ENCODE assay signal across 8 cellular contexts in genomic region chr7:107891619-107892366, GRCh38. TPM values are rescaled to one million over a fixed set of nuclear protein-coding genes. Genes with fewer than 3 reads are reported as not detected.
A peak's percentile ranks its signal among the peaks of the same experiment; 100 is the strongest.
DNase-seq lines count a peak whose midpoint lies in the region; ATAC-seq and TF ChIP-seq lines count a peak whose summit lies in the region.

No MANE protein-coding gene starts in this region.

- no peaks in the 10 kb centered on the region for H3F3A ChIP-seq in smooth muscle cell (ENCODE audit: low read depth)

- ATAC-seq in GM18907 (IDR thresholded peaks at IDR 0.05; ENCODE audit: unreplicated experiment) (peak; percentile 44), HG03378 (IDR thresholded peaks at IDR 0.05; ENCODE audit: unreplicated experiment) (peak; percentile 24), right cardiac atrium (no peak)

- no peak for TF ChIP-seq CTCF in smooth muscle cell (IDR thresholded peaks at IDR 0.05; ENCODE audit: borderline replicate concordance, insufficient read depth, poor library complexity, severe bottlenecking)

- peaks cover 3% of the 10 kb centered on the region for H3K9me3 Mint-ChIP-seq in activated CD4-positive, alpha-beta memory T cell treated with anti-CD3 and anti-CD28 coated beads for 36 hours

- H3K4me2 ChIP-seq in smooth muscle cell = peak overlapping the region; percentile 93

- DNase-seq in CD1c-positive myeloid dendritic cell (ENCODE audit: extremely low spot score) = peak; percentile 54
- peak; percentile 42 for DNase-seq in activated CD4-positive, alpha-beta memory T cell treated with anti-CD3 and anti-CD28 coated beads for 36 hours
- DNase-seq in right cardiac atrium = no peak
- DNase-seq in smooth muscle cell (lab: John Stamatoyannopoulos, UW; ENCODE audit: unreplicated experiment) = no peak
- no peak for DNase-seq in NCI-H510A treated with DMSO at 0.1 percent for 48 hours (lab: John Stamatoyannopoulos, UW)
- DNase-seq in NK-92 (lab: John Stamatoyannopoulos, UW; ENCODE audit: unreplicated experiment) = no peak

- no peaks in the 10 kb centered on the region for H3K27me3 Mint-ChIP-seq in activated CD4-positive, alpha-beta memory T cell treated with anti-CD3 and anti-CD28 coated beads for 36 hours

- intact Hi-C loops in activated CD4-positive, alpha-beta memory T cell treated with anti-CD3 and anti-CD28 coated beads for 36 hours (cut with micrococcal nuclease) = loop anchor here (1.0 to 2.0 kb wide), 4 partner anchors 148 to 723 kb away; partner anchors contain the start of gene HBP1
- intact Hi-C loops in right cardiac atrium (cut with DNase I) = no loop called here

- H3K4me3 Mint-ChIP-seq in activated CD4-positive, alpha-beta memory T cell treated with anti-CD3 and anti-CD28 coated beads for 36 hours = peak overlapping the region; percentile 89

- H3K27me3 ChIP-seq in right cardiac atrium (ENCODE audit: control insufficient read depth, insufficient read depth) = no peaks in the 10 kb centered on the region
- no peaks in the 10 kb centered on the region for H3K27me3 ChIP-seq in smooth muscle cell (ENCODE audit: low read depth)

- peaks cover 44% of the 10 kb centered on the region for H4K20me1 ChIP-seq in smooth muscle cell (ENCODE audit: low read depth)

- H3K4me3 ChIP-seq in right cardiac atrium (ENCODE audit: low read length) (peak overlapping the region; percentile 67), smooth muscle cell (peak overlapping the region; percentile 57)

- peaks cover 38% of the 10 kb centered on the region for H3K4me1 Mint-ChIP-seq in activated CD4-positive, alpha-beta memory T cell treated with anti-CD3 and anti-CD28 coated beads for 36 hours (ENCODE audit: low read depth)

- CTCF ChIA-PET in activated CD4-positive, alpha-beta memory T cell treated with anti-CD3 and anti-CD28 coated beads for 36 hours (lab: Charles Lee) = interaction anchor here (0.9 to 3.8 kb wide), 3 partner anchors 12 to 149 kb away, joined by 3 to 33 read pairs (median 11); partner anchors contain the start of gene CBLL1

- POLR2A ChIA-PET in activated CD4-positive, alpha-beta memory T cell treated with anti-CD3 and anti-CD28 coated beads for 36 hours (lab: Charles Lee) = interaction anchor here (1.3 to 2.1 kb wide), 2 partner anchors 147 to 148 kb away, joined by 6 to 7 read pairs; partner anchors contain the start of gene CBLL1

- H3K79me2 ChIP-seq in smooth muscle cell (ENCODE audit: low read depth) = peaks cover 52% of the 10 kb centered on the region

- H2AFZ ChIP-seq in smooth muscle cell (ENCODE audit: low read depth) = peak overlapping the region; percentile 94

- H3K27ac ChIP-seq in right cardiac atrium (ENCODE audit: low read length) (peak overlapping the region; percentile 98), smooth muscle cell (ENCODE audit: low read depth) (peak overlapping the region; percentile 82)

- H3K4me1 ChIP-seq in right cardiac atrium (ENCODE audit: control insufficient read depth, insufficient read depth, low read length) (peaks cover 7% of the 10 kb centered on the region), smooth muscle cell (ENCODE audit: low read depth) (peaks cover 20% of the 10 kb centered on the region)

- peak overlapping the region; percentile 94 for H3K27ac Mint-ChIP-seq in activated CD4-positive, alpha-beta memory T cell treated with anti-CD3 and anti-CD28 coated beads for 36 hours

- H3K36me3 Mint-ChIP-seq in activated CD4-positive, alpha-beta memory T cell treated with anti-CD3 and anti-CD28 coated beads for 36 hours = peaks cover 24% of the 10 kb centered on the region

- WGBS in right cardiac atrium = 28% methylated on average over 10 of the region's 10 CpGs
- WGBS in smooth muscle cell (ENCODE audit: low lambda C conversion rate) = 57% methylated on average over 10 of the region's 10 CpGs

- H3K9me3 ChIP-seq in right cardiac atrium (ENCODE audit: control insufficient read depth, low read length) (no peaks in the 10 kb centered on the region), smooth muscle cell (replicated peaks; ENCODE audit: low read depth) (no peaks in the 10 kb centered on the region)

- H3K9ac ChIP-seq in smooth muscle cell (ENCODE audit: low read depth) = peak overlapping the region; percentile 85

- H3K36me3 ChIP-seq in smooth muscle cell (ENCODE audit: low read depth) = no peaks in the 10 kb centered on the region

RNA-seq across cellular contexts. Expression of gene DLD, which starts 0.8 kb away (rescaled TPM):
- total RNA-seq in activated CD4-positive, alpha-beta memory T cell treated with anti-CD3 and anti-CD28 coated beads for 36 hours = 100 to 1,000 TPM; 103 to 116 TPM
- 100 to 1,000 TPM; 151 to 162 (median 158) TPM for total RNA-seq in right cardiac atrium
- 112 TPM for polyA plus RNA-seq in right cardiac atrium
- 165 and 172 TPM in 2 replicates for total RNA-seq in smooth muscle cell
- 51.4 and 71.4 TPM in 2 replicates for polyA plus RNA-seq in smooth muscle cell

Comparison
In these comparisons a context has a peak if more than half of its experiments do, and no peak if none do; other contexts are left out.
1. DNase-seq: peak in CD1c-positive myeloid dendritic cell (single experiment) and activated CD4-positive, alpha-beta memory T cell treated with anti-CD3 and anti-CD28 coated beads for 36 hours (single experiment); none in right cardiac atrium (0 of 3), smooth muscle cell (single experiment), NCI-H510A treated with DMSO at 0.1 percent for 48 hours (single experiment) and NK-92 (single experiment).
2. ATAC-seq: peak in GM18907 (single experiment) and HG03378 (single experiment); none in right cardiac atrium (0 of 2).